8 cellular contexts compared by ENCODE assay signal in the genomic region with DNA sequence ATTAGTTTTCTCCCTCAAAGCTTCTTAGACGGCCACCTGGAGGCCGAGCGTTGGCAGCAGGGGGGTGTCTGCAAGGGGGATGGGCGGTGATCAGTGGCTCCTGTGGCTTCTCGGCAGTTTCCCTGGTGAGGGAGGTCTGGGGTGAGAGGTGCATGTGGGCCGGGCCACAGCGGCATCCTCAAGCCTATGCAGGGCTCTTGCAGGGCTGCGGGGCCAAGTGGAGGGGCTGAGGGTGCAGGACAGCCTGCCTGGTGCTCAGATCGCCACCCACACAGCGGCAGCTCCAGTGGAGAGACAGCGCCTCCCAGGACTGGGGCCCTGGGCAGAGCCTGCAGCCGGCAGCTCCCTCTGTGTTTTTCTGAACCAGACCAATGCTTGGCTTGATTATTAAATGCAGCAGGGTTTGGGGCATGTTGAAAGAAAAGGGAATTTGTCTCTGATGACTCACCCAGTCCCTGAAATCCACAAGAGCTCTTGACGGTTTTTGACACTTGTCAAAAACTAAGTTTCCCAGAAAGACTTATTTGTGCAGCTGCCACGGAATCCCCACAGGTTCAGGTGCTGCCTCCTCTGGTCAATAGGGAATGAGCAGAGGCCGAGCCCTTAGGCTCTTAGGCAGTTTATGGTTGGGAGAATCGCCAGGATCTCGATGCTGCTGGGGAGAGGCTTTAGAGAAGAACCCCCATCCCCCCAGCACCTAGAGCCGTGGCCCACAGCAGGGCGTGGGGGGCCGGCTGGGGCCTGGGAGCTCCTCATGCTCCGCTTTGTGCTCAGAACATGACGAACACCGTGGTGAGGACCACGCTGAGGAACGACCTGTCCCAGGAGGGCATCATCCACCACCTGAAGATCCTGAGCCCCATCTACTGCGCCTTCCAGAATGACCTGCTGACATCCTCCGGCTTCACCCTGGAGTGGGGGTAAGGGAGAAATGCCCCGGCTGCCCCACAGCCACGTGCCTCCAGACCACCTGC. TPM values are rescaled to one million over a fixed set of nuclear protein-coding genes. Genes with fewer than 3 reads are reported as not detected.
A peak's percentile ranks its signal among the peaks of the same experiment; 100 is the strongest.
DNase-seq lines count a peak whose midpoint lies in the region; ATAC-seq and TF ChIP-seq lines count a peak whose summit lies in the region.

No MANE protein-coding gene starts in this region.

- TF ChIP-seq POLR2A in HCT116 (IDR thresholded peaks at IDR 0.05; ENCODE audit: borderline replicate concordance, extremely low read depth, insufficient read depth, insufficient read length) (no peak), lower leg skin (IDR thresholded peaks at IDR 0.05) (no peak)

- BruUV-seq in HCT116 (replicated peaks; lab: Mats Ljungman, UMichigan): no TSS peak
- no TSS peak for BruUV-seq in PC-9 (replicated peaks; lab: Mats Ljungman, UMichigan)

- ATAC-seq in HCT116: peak; percentile 90
- no peak for ATAC-seq in right cardiac atrium
- ATAC-seq in HG03039 (IDR thresholded peaks at IDR 0.05; ENCODE audit: unreplicated experiment): no peak

- no peak overlapping the region for H3K27ac ChIP-seq in AG04450 (ENCODE audit: low read depth, low read length)
- H3K27ac ChIP-seq in HCT116 (ENCODE audit: low read depth, low read length): peak overlapping the region; percentile 22; the same call in 1 of the 2 replicates
- H3K27ac ChIP-seq in PC-9: no peak overlapping the region
- no peak overlapping the region for H3K27ac ChIP-seq in left ventricle myocardium inferior (replicated peaks)
- no peak overlapping the region for H3K27ac ChIP-seq in right cardiac atrium (ENCODE audit: low read length)

- DNase-seq in AG04450 (ENCODE audit: low read depth, low spot score): peak; percentile 8
- DNase-seq in HCT116 (ENCODE audit: low read depth, low spot score): no peak
- peak in 1 of 2 experiments; percentile 72 for DNase-seq in PC-9
- peak; percentile 76 for DNase-seq in hepatic stellate cell (ENCODE audit: low spot score)
- no peak for DNase-seq in lower leg skin (ENCODE audit: low spot score in 2 of 2)
- no peak for DNase-seq in left ventricle myocardium inferior
- DNase-seq in right cardiac atrium: no peak

- H3K79me2 ChIP-seq in HCT116 (ENCODE audit: insufficient read depth, low read length) (no peaks in the 10 kb centered on the region), PC-9 (ENCODE audit: low read depth) (no peaks in the 10 kb centered on the region)

- TF ChIP-seq RAD21 in HCT116 (IDR thresholded peaks at IDR 0.05; ENCODE audit: low read depth): no peak; the same call in 1 of the 2 replicates

- CTCF ChIA-PET in AG04450 (lab: Charles Lee): interaction anchor here (0.7 to 2.8 kb wide), 7 partner anchors 8 to 514 kb away, joined by 3 to 19 read pairs (median 3); no protein-coding TSS in a partner anchor
- CTCF ChIA-PET in HCT116 (lab: Charles Lee): interaction anchor here (0.6 to 1.8 kb wide), 6 partner anchors 9 to 358 kb away, joined by 3 to 12 read pairs (median 4); no protein-coding TSS in a partner anchor
- CTCF ChIA-PET in PC-9 (lab: Charles Lee): interaction anchor here (0.7 to 0.8 kb wide), 2 partner anchors 18 to 32 kb away, joined by 3 read pairs; no protein-coding TSS in a partner anchor

- H3F3A ChIP-seq in PC-9 (ENCODE audit: insufficient read depth, low read depth): peaks cover 9% of the 10 kb centered on the region; the same call in 1 of the 2 replicates

- H3K4me3 ChIP-seq in AG04450 (ENCODE audit: low read depth, low read length): no peak overlapping the region
- H3K4me3 ChIP-seq in HCT116 (replicated peaks in 1 of 2; ENCODE audit: low read depth in 1 of 2, low read length in 2 of 2): no peak overlapping the region
- H3K4me3 ChIP-seq in PC-9: no peak overlapping the region
- H3K4me3 ChIP-seq in lower leg skin (ENCODE audit: low read depth, poor library complexity, severe bottlenecking): no peak overlapping the region
- no peak overlapping the region for H3K4me3 ChIP-seq in left ventricle myocardium inferior
- no peak overlapping the region for H3K4me3 ChIP-seq in right cardiac atrium (ENCODE audit: low read length)

- H3K27me3 ChIP-seq in AG04450 (ENCODE audit: control insufficient read depth, insufficient read depth, low read length) (peaks cover 40% of the 10 kb centered on the region), HCT116 (ENCODE audit: insufficient read depth, low read length) (no peaks in the 10 kb centered on the region; the same call in 1 of the 2 replicates), PC-9 (ENCODE audit: insufficient read depth, low read depth) (no peaks in the 10 kb centered on the region), left ventricle myocardium inferior (ENCODE audit: low read depth) (peaks cover 85% of the 10 kb centered on the region), right cardiac atrium (ENCODE audit: control insufficient read depth, insufficient read depth) (no peaks in the 10 kb centered on the region)

- H3K36me3 ChIP-seq in HCT116 (ENCODE audit: control insufficient read depth in 1 of 2, insufficient read depth in 2 of 2, low read length in 2 of 2) (no peaks in the 10 kb centered on the region), PC-9 (ENCODE audit: low read depth) (no peaks in the 10 kb centered on the region), left ventricle myocardium inferior (no peaks in the 10 kb centered on the region)

- H3K4me1 ChIP-seq in HCT116 (ENCODE audit: control insufficient read depth in 1 of 2, insufficient read depth in 2 of 2, low read length in 2 of 2) (peaks cover 7 to 15% of the 10 kb centered on the region in 2 experiments; a peak in 3 of 4 replicates), PC-9 (replicated peaks; ENCODE audit: insufficient read depth) (peaks cover 12% of the 10 kb centered on the region), left ventricle myocardium inferior (no peaks in the 10 kb centered on the region), right cardiac atrium (ENCODE audit: control insufficient read depth, insufficient read depth, low read length) (no peaks in the 10 kb centered on the region)

- RAD21 ChIA-PET in HCT116 (lab: Charles Lee; ENCODE audit: low non-redundant PET in 1 of 2, low total read pairs in 2 of 2, uncharacterized antibody in 2 of 2, unreplicated experiment in 2 of 2): interaction anchor here in 1 of 2 experiments (0.8 kb wide), 1 partner anchor 309 kb away, joined by 5 read pairs; no protein-coding TSS in a partner anchor

- H4K20me1 ChIP-seq in HCT116 (ENCODE audit: insufficient read depth) (no peaks in the 10 kb centered on the region), PC-9 (ENCODE audit: insufficient read depth) (no peaks in the 10 kb centered on the region)

- H2AFZ ChIP-seq in HCT116 (ENCODE audit: low read depth, low read length, poor library complexity, severe bottlenecking): no peak overlapping the region
- H2AFZ ChIP-seq in PC-9: no peak overlapping the region

- intact Hi-C loops in HCT116 (cut with micrococcal nuclease): no loop called here
- intact Hi-C loops in PC-9 (cut with micrococcal nuclease; ENCODE audit: unreplicated experiment): no loop called here
- intact Hi-C loops in lower leg skin (cut with DNase I; ENCODE audit: low total_unique reads): no loop called here
- intact Hi-C loops in left ventricle myocardium inferior (cut with micrococcal nuclease): no loop called here
- intact Hi-C loops in right cardiac atrium (cut with DNase I): no loop called here

- H3K9me3 ChIP-seq in AG04450 (ENCODE audit: control insufficient read depth, insufficient read depth, low read length) (no peaks in the 10 kb centered on the region; the same call in 1 of the 2 replicates), HCT116 (ENCODE audit: control insufficient read depth in 1 of 2, insufficient read depth in 1 of 2, low read depth in 1 of 2, low read length in 2 of 2) (no peaks in the 10 kb centered on the region), PC-9 (ENCODE audit: insufficient read depth, low read depth) (no peaks in the 10 kb centered on the region), left ventricle myocardium inferior (replicated peaks) (no peaks in the 10 kb centered on the region), right cardiac atrium (ENCODE audit: control insufficient read depth, low read length) (no peaks in the 10 kb centered on the region)

- H3K4me2 ChIP-seq in HCT116 (ENCODE audit: low read length): peak overlapping the region; percentile 43
- 0 out of 2 replicates have a peak overlapping the region, but pooled peaks have one; percentile 28 for H3K4me2 ChIP-seq in PC-9

- POLR2A ChIA-PET in AG04450 (lab: Yijun Ruan, JAX) (no interaction called here), HCT116 (lab: Charles Lee) (no interaction called here), PC-9 (lab: Charles Lee; ENCODE audit: unreplicated experiment) (no interaction called here)

- peak; percentile 10; the same call in 1 of the 2 replicates for TF ChIP-seq CTCF in AG04450 (IDR thresholded peaks at IDR 0.05; ENCODE audit: low read depth, low read length)
- peak; percentile 45 to 67 (median 55); a peak in 5 of 6 replicates for TF ChIP-seq CTCF in HCT116 (IDR thresholded peaks at IDR 0.05 in 2 of 3, conservative IDR thresholded peaks at IDR 0.05 in 1 of 3; ENCODE audit: borderline replicate concordance in 1 of 3, insufficient read depth in 1 of 3, low read depth in 2 of 3, low read length in 2 of 3)
- peak; percentile 49; the same call in 1 of the 2 replicates for TF ChIP-seq CTCF in PC-9 (conservative IDR thresholded peaks at IDR 0.05)
- no peak for TF ChIP-seq CTCF in lower leg skin (IDR thresholded peaks at IDR 0.05)
- no peak for TF ChIP-seq CTCF in left ventricle myocardium inferior (IDR thresholded peaks at IDR 0.05; ENCODE audit: borderline replicate concordance)

- no peaks in the 10 kb centered on the region for H3K9me2 ChIP-seq in HCT116 (ENCODE audit: insufficient read depth)
- H3K9me2 ChIP-seq in PC-9 (ENCODE audit: insufficient read depth): no peaks in the 10 kb centered on the region

- no peak overlapping the region for H3K9ac ChIP-seq in HCT116 (ENCODE audit: low read length)

- 63 to 68% methylated on average over 28 to 29 of the region's 29 CpGs for WGBS in lower leg skin, 2 donors
- 69% methylated on average over 29 of the region's 29 CpGs for WGBS in right cardiac atrium

TF ChIP-seq in HCT116, 20 proteins besides CTCF, POLR2A, EP300 and RAD21 (continues in another document):
- peak; percentile 22; the same call in 1 of the 2 replicates for TF ChIP-seq EGR1 (IDR thresholded peaks at IDR 0.05; ENCODE audit: low read depth)
- no peak for TF ChIP-seq CBX3 (IDR thresholded peaks at IDR 0.05; ENCODE audit: low read depth)
- no peak for TF ChIP-seq EZH2 (IDR thresholded peaks at IDR 0.05)
- no peak for TF ChIP-seq ELF1 (IDR thresholded peaks at IDR 0.05; ENCODE audit: borderline replicate concordance, low read depth)
- TF ChIP-seq SIN3A (IDR thresholded peaks at IDR 0.05; ENCODE audit: low read depth): no peak

RNA-seq across cellular contexts. Expression of a gene that starts 54.7 kb away (rescaled TPM):
- 0.01 and 0.09 TPM in 2 replicates for polyA plus RNA-seq in AG04450 (2011; rRNA removed)
- 0.05 TPM in 1 of 2 replicates, not detected in the other for polyA minus RNA-seq in AG04450 (2011; rRNA and poly(A)+ RNA removed)
- total RNA-seq in HCT116 (2021; ENCODE audit: unreplicated experiment): not detected
- not detected in 2 replicates for polyA plus RNA-seq in HCT116 (2012)
- 0.25 TPM in 1 of 2 replicates, not detected in the other for total RNA-seq in PC-9 (2021)
- total RNA-seq in lower leg skin: under 1 TPM in 1 of 4 donors, not detected in 3; 0.23 TPM
- 0.08 TPM for total RNA-seq in left ventricle myocardium inferior
- not detected for total RNA-seq in right cardiac atrium
- polyA plus RNA-seq in right cardiac atrium: not detected

Comparison
In these comparisons a context has a peak if more than half of its experiments do, and no peak if none do; other contexts are left out.
1. DNase-seq: peak in AG04450 (single experiment) and hepatic stellate cell (single experiment); none in HCT116 (single experiment), lower leg skin (0 of 2), left ventricle myocardium inferior (single experiment) and right cardiac atrium (0 of 3).
2. CTCF ChIP-seq: peak in AG04450 (single experiment), HCT116 (3 of 3) and PC-9 (single experiment); none in lower leg skin (0 of 3) and left ventricle myocardium inferior (single experiment).